ENCODE assay signal across 8 cellular contexts in genomic region chr5:14676320-14676719, GRCh38. TPM values are rescaled to one million over a fixed set of nuclear protein-coding genes. Genes with fewer than 3 reads are reported as not detected.
DNase-seq lines count a peak whose midpoint lies in the region; ATAC-seq, FAIRE-seq and TF ChIP-seq lines count a peak whose summit lies in the region.

No MANE protein-coding gene starts in this region.

- DNase-seq in GM06990 (ENCODE audit: extremely low read depth, insufficient read length) (peak; percentile 48), HTR-8/SVneo (ENCODE audit: insufficient read length, low spot score) (no peak), memory B cell (ENCODE audit: low spot score in 2 of 2) (peak in 1 of 2 donors; percentile 18), dermis blood vessel endothelial cell (no peak), SW480 (ENCODE audit: low spot score) (no peak), pons (ENCODE audit: low spot score) (no peak)
- DNase-seq in activated naive CD4-positive, alpha-beta T cell treated with anti-CD3 and anti-CD28 coated beads, Interleukin-2, amount 50 U/mL, for 72 hours (ENCODE audit: low spot score in 2 of 2) = no peak

- no peak overlapping the region; the same call in 1 of the 2 replicates for H3K4me3 ChIP-seq in GM06990 (replicated peaks; ENCODE audit: low read depth, low read length)

- H3K9me3 Mint-ChIP-seq in activated naive CD4-positive, alpha-beta T cell treated with anti-CD3 and anti-CD28 coated beads, Interleukin-2, amount 50 U/mL, for 72 hours = no peaks in the 10 kb centered on the region
- no peaks in the 10 kb centered on the region for H3K9me3 Mint-ChIP-seq in memory B cell

- no peaks in the 10 kb centered on the region for H3K27me3 ChIP-seq in GM06990 (replicated peaks; ENCODE audit: control insufficient read depth, insufficient read depth, low read length)

- H3K27me3 Mint-ChIP-seq in memory B cell = no peaks in the 10 kb centered on the region

- FAIRE-seq in HTR-8/SVneo (lab: Jason Lieb, UNC) = peak; percentile 69

- peak overlapping the region; percentile 81 for H3K4me3 Mint-ChIP-seq in memory B cell

- H3K27ac Mint-ChIP-seq in activated naive CD4-positive, alpha-beta T cell treated with anti-CD3 and anti-CD28 coated beads, Interleukin-2, amount 50 U/mL, for 72 hours = peak overlapping the region; percentile 86 to 95
- H3K27ac Mint-ChIP-seq in memory B cell = peak overlapping the region; percentile 86

- peaks cover 49% of the 10 kb centered on the region for H3K4me1 Mint-ChIP-seq in memory B cell

- ATAC-seq in GM21576 (IDR thresholded peaks at IDR 0.05; ENCODE audit: unreplicated experiment) (peak; percentile 37), memory B cell (ENCODE audit: low read depth) (peak; percentile 26)
- peak; percentile 37 to 84 for ATAC-seq in activated naive CD4-positive, alpha-beta T cell treated with anti-CD3 and anti-CD28 coated beads, Interleukin-2, amount 50 U/mL, for 72 hours

- no peak for TF ChIP-seq CTCF in GM06990 (IDR thresholded peaks at IDR 0.05; ENCODE audit: insufficient read depth, low read length, poor library complexity, severe bottlenecking)

- peaks cover 11 to 27% of the 10 kb centered on the region in 2 donors for H3K36me3 Mint-ChIP-seq in activated naive CD4-positive, alpha-beta T cell treated with anti-CD3 and anti-CD28 coated beads, Interleukin-2, amount 50 U/mL, for 72 hours
- H3K36me3 Mint-ChIP-seq in memory B cell = peaks cover 14% of the 10 kb centered on the region

- peaks cover 9% of the 10 kb centered on the region for H3K36me3 ChIP-seq in GM06990 (ENCODE audit: control insufficient read depth, insufficient read depth, low read length)

RNA-seq across cellular contexts. Expression of gene OTULIN, which starts 11.8 kb away (rescaled TPM):
- total RNA-seq in activated naive CD4-positive, alpha-beta T cell treated with anti-CD3 and anti-CD28 coated beads, Interleukin-2, amount 50 U/mL, for 72 hours = 10 to 100 TPM; 59.4 to 60.2 TPM
- 26.3 and 31.0 TPM in 2 replicates for total RNA-seq in dermis blood vessel endothelial cell
